9 cellular contexts compared by ENCODE assay signal in the genomic region with DNA sequence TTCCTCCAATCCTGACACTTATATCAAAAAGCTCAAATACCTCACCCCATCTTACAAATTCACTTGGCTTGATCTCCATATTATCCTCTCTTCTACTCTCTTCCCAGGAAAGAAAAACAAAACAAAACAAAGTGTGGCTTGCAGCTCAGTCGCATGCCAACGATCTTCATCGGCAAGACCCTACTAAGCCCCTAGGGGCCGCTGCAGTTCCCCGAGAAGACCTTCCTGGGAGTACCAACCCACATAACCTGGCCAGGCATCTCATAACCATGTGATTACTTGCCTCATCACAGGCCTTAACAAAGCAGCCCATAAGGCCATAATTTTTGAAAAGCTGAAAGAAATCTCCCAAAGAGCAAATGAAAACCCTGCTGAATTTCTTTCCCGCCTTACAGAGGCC.
DNase-seq lines count a peak whose midpoint lies in the region; ATAC-seq, FAIRE-seq and TF ChIP-seq lines count a peak whose summit lies in the region.
"Had no signal": no experiment of that assay in that cellular context is flagged by ENCODE, and none has a peak within 500 bp of the region (broad histone marks: within the 10 kb centered on the region; RNA-seq: fewer than 3 reads in every experiment).

No MANE protein-coding gene starts in this region.

- peaks cover 23% of the 10 kb centered on the region for H3K4me1 Mint-ChIP-seq in endothelial cell (ENCODE audit: unreplicated experiment)

- H3K9me3 Mint-ChIP-seq in endothelial cell (ENCODE audit: unreplicated experiment), result peaks cover 44% of the 10 kb centered on the region

- CTCF ChIA-PET in A549 (lab: Yijun Ruan, JAX), result interaction anchor here (0.6 to 1.7 kb wide), 3 partner anchors 10 to 1378 kb away, joined by 3 to 7 read pairs (median 4); no protein-coding TSS in a partner anchor

- POLR2A ChIA-PET in A549 (lab: Yijun Ruan, JAX), result no interaction called here

- TF ChIP-seq POLR2A in A549 (IDR thresholded peaks at IDR 0.05; ENCODE audit: low read length), result no peak

- TF ChIP-seq RAD21 in A549 (conservative IDR thresholded peaks at IDR 0.05 in 1 of 2, IDR thresholded peaks at IDR 0.05 in 1 of 2), result peak in 1 of 2 experiments; percentile 42; a peak in 2 of 5 replicates

- no peak overlapping the region for H3K4me2 ChIP-seq in A549

- ATAC-seq in A549, result peak in 1 of 2 experiments; percentile 64; a peak in 2 of 6 replicates
- no peak for ATAC-seq in HG03139 (IDR thresholded peaks at IDR 0.05; ENCODE audit: unreplicated experiment)

- no peak overlapping the region for H3K27ac ChIP-seq in A549

- no peaks in the 10 kb centered on the region for H3K9me3 ChIP-seq in A549

- TF ChIP-seq EP300 in A549 (IDR thresholded peaks at IDR 0.05), result no peak

- no peak for FAIRE-seq in A549 (lab: Jason Lieb, UNC)

- peaks cover 9% of the 10 kb centered on the region for H3K27me3 Mint-ChIP-seq in endothelial cell (ENCODE audit: unreplicated experiment)

- DNase-seq in A549 (ENCODE audit: low read depth in 1 of 2, low spot score in 1 of 2) (peak; percentile 20 to 35), NCI-H748 treated with DMSO at 0.1 percent for 48 hours (lab: John Stamatoyannopoulos, UW) (peak; percentile 41), endothelial cell (ENCODE audit: low spot score) (peak; percentile 22), dermis blood vessel endothelial cell (no peak), GM13977 (ENCODE audit: low spot score) (no peak), globus pallidus (ENCODE audit: low spot score) (no peak)

- in situ Hi-C loops in GM13977 (cut with MboI; ENCODE audit: low pct_unique_long_range_greater_than_20kb, low sequenced_read_pairs, unreplicated experiment), result no loop called here

- 33% methylated on average over 6 of the region's 6 CpGs for WGBS in A549 (ENCODE audit: missing lambda C conversion rate)

- peak overlapping the region; percentile 17 for H3K4me3 Mint-ChIP-seq in endothelial cell (ENCODE audit: unreplicated experiment)

- no peak for TF ChIP-seq CTCF in A549 (IDR thresholded peaks at IDR 0.05)
- TF ChIP-seq CTCF in GM12875 (IDR thresholded peaks at IDR 0.05; ENCODE audit: borderline replicate concordance, insufficient read depth, low read depth, low read length), result 0 out of 2 replicates have a peak, but pooled peaks have one; percentile 14
- TF ChIP-seq CTCF in endothelial cell (IDR thresholded peaks at IDR 0.05; ENCODE audit: unreplicated experiment), result peak; percentile 35
- no peak for TF ChIP-seq CTCF in GM13977 (IDR thresholded peaks at IDR 0.05; ENCODE audit: extremely low read depth, insufficient read depth, missing control alignments)

- H3K27ac Mint-ChIP-seq in endothelial cell (ENCODE audit: unreplicated experiment), result peak overlapping the region; percentile 11

- peaks cover 16% of the 10 kb centered on the region for H3K36me3 Mint-ChIP-seq in endothelial cell (ENCODE audit: low read depth, unreplicated experiment)

- no peaks in the 10 kb centered on the region for H3K4me1 ChIP-seq in A549

- no peak overlapping the region for H3K4me3 ChIP-seq in A549
- H3K4me3 ChIP-seq in GM12875 (ENCODE audit: low read depth, low read length), result no peak overlapping the region
- H3K4me3 ChIP-seq: skin epidermis had no signal

TF ChIP-seq in A549, 52 proteins besides CTCF, POLR2A, EP300 and RAD21:
- TF ChIP-seq MAZ (IDR thresholded peaks at IDR 0.05; ENCODE audit: borderline replicate concordance, low read depth, low read length), result no peak
- TF ChIP-seq ZNF302 (CRISPR knock-in tag; IDR thresholded peaks at IDR 0.05), result no peak
- no peak for TF ChIP-seq KDM1A (IDR thresholded peaks at IDR 0.05; ENCODE audit: low read depth)
- no peak for TF ChIP-seq ZSCAN20 (CRISPR knock-in tag; IDR thresholded peaks at IDR 0.05)
- TF ChIP-seq ZFP36 (IDR thresholded peaks at IDR 0.05; ENCODE audit: borderline replicate concordance, partially characterized antibody), result no peak
- no peak for TF ChIP-seq NPAS2 (CRISPR knock-in tag; IDR thresholded peaks at IDR 0.05; ENCODE audit: borderline replicate concordance)
- TF ChIP-seq HDAC2 (IDR thresholded peaks at IDR 0.05), result no peak
- TF ChIP-seq EHMT2 (IDR thresholded peaks at IDR 0.05; ENCODE audit: low read depth), result no peak
- TF ChIP-seq CBX2 (IDR thresholded peaks at IDR 0.05; ENCODE audit: borderline replicate concordance, low read depth), result no peak
- TF ChIP-seq, protein P1, sequence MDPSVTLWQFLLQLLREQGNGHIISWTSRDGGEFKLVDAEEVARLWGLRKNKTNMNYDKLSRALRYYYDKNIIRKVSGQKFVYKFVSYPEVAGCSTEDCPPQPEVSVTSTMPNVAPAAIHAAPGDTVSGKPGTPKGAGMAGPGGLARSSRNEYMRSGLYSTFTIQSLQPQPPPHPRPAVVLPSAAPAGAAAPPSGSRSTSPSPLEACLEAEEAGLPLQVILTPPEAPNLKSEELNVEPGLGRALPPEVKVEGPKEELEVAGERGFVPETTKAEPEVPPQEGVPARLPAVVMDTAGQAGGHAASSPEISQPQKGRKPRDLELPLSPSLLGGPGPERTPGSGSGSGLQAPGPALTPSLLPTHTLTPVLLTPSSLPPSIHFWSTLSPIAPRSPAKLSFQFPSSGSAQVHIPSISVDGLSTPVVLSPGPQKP (IDR thresholded peaks at IDR 0.05; ENCODE audit: low read depth, low read length), result no peak
- TF ChIP-seq, protein P2, sequence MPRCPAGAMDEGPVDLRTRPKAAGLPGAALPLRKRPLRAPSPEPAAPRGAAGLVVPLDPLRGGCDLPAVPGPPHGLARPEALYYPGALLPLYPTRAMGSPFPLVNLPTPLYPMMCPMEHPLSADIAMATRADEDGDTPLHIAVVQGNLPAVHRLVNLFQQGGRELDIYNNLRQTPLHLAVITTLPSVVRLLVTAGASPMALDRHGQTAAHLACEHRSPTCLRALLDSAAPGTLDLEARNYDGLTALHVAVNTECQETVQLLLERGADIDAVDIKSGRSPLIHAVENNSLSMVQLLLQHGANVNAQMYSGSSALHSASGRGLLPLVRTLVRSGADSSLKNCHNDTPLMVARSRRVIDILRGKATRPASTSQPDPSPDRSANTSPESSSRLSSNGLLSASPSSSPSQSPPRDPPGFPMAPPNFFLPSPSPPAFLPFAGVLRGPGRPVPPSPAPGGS (IDR thresholded peaks at IDR 0.05), result no peak
- no peak for TF ChIP-seq FOXS1 (CRISPR knock-in tag; IDR thresholded peaks at IDR 0.05)
- TF ChIP-seq, protein P3, sequence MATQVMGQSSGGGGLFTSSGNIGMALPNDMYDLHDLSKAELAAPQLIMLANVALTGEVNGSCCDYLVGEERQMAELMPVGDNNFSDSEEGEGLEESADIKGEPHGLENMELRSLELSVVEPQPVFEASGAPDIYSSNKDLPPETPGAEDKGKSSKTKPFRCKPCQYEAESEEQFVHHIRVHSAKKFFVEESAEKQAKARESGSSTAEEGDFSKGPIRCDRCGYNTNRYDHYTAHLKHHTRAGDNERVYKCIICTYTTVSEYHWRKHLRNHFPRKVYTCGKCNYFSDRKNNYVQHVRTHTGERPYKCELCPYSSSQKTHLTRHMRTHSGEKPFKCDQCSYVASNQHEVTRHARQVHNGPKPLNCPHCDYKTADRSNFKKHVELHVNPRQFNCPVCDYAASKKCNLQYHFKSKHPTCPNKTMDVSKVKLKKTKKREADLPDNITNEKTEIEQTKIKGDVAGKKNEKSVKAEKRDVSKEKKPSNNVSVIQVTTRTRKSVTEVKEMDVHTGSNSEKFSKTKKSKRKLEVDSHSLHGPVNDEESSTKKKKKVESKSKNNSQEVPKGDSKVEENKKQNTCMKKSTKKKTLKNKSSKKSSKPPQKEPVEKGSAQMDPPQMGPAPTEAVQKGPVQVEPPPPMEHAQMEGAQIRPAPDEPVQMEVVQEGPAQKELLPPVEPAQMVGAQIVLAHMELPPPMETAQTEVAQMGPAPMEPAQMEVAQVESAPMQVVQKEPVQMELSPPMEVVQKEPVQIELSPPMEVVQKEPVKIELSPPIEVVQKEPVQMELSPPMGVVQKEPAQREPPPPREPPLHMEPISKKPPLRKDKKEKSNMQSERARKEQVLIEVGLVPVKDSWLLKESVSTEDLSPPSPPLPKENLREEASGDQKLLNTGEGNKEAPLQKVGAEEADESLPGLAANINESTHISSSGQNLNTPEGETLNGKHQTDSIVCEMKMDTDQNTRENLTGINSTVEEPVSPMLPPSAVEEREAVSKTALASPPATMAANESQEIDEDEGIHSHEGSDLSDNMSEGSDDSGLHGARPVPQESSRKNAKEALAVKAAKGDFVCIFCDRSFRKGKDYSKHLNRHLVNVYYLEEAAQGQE (IDR thresholded peaks at IDR 0.05), result no peak
- no peak for TF ChIP-seq BHLHE40 (IDR thresholded peaks at IDR 0.05; ENCODE audit: low read depth, low read length)
- no peak for TF ChIP-seq FOSL2 (IDR thresholded peaks at IDR 0.05)
- no peak for TF ChIP-seq FOSL2 (CRISPR knock-in tag; IDR thresholded peaks at IDR 0.05)
- no peak for TF ChIP-seq JUN (IDR thresholded peaks at IDR 0.05)

Comparison
In these comparisons a context has a peak if more than half of its experiments do, and no peak if none do; other contexts are left out.
1. DNase-seq: peak in A549 (2 of 2), NCI-H748 treated with DMSO at 0.1 percent for 48 hours (single experiment) and endothelial cell (single experiment); none in dermis blood vessel endothelial cell (single experiment), GM13977 (single experiment) and globus pallidus (single experiment).
2. CTCF ChIP-seq: peak in GM12875 (single experiment) and endothelial cell (single experiment); none in A549 (single experiment) and GM13977 (single experiment).